1 cellular context compared by ENCODE assay signal in genomic region chr17:28193241-28193640, GRCh38.
TF ChIP-seq lines count a peak whose summit lies in the region.

No MANE protein-coding gene starts in this region.

TF ChIP-seq in HepG2, 621 proteins besides CTCF, POLR2A, EP300 and RAD21:
- TF ChIP-seq ZNF710 (CRISPR knock-in tag; IDR thresholded peaks at IDR 0.05; ENCODE audit: borderline replicate concordance), result no peak
TF ChIP-seq in HepG2: peak in this region for 0.
